In genomic region chr14:51094282-51094821, GRCh38 we compare ENCODE assay signal across 8 cellular contexts. TPM values are rescaled to one million over a fixed set of nuclear protein-coding genes. Genes with fewer than 3 reads are reported as not detected.
A peak's percentile ranks its signal among the peaks of the same experiment; 100 is the strongest.
DNase-seq lines count a peak whose midpoint lies in the region; ATAC-seq and TF ChIP-seq lines count a peak whose summit lies in the region.

No MANE protein-coding gene starts in this region.

- no peaks in the 10 kb centered on the region for H3K9me3 Mint-ChIP-seq in activated CD4-positive, alpha-beta memory T cell treated with anti-CD3 and anti-CD28 coated beads, Interleukin-2, amount 10 ng/mL, durations not matched to agents 7 days and 5 days

- no peak overlapping the region for H3K27ac ChIP-seq in fibroblast of lung (ENCODE audit: insufficient read depth, low read length)
- no peak overlapping the region for H3K27ac ChIP-seq in neutrophil

- TF ChIP-seq CTCF in BE2C (IDR thresholded peaks at IDR 0.05; ENCODE audit: low read depth, low read length): no peak
- no peak for TF ChIP-seq CTCF in fibroblast of lung (conservative IDR thresholded peaks at IDR 0.05 in 1 of 2, IDR thresholded peaks at IDR 0.05 in 1 of 2; ENCODE audit: low read depth in 1 of 2, low read length in 2 of 2)
- no peak for TF ChIP-seq CTCF in neutrophil (IDR thresholded peaks at IDR 0.05)

- peak overlapping the region; percentile 87 for H3K4me2 ChIP-seq in fibroblast of lung (ENCODE audit: extremely low read depth, insufficient read depth, low read length)

- H3K27me3 ChIP-seq in BE2C: no peaks in the 10 kb centered on the region
- H3K27me3 ChIP-seq in fibroblast of lung (ENCODE audit: control insufficient read depth, insufficient read depth, low read length): peaks cover 23% of the 10 kb centered on the region
- peaks cover 76% of the 10 kb centered on the region for H3K27me3 ChIP-seq in neutrophil

- CTCF ChIA-PET in activated CD4-positive, alpha-beta memory T cell treated with anti-CD3 and anti-CD28 coated beads, Interleukin-2, amount 10 ng/mL, durations not matched to agents 7 days and 5 days (lab: Charles Lee): interaction anchor here (1.4 kb wide), 3 partner anchors 10 to 682 kb away, joined by 3 to 5 read pairs (median 3); no protein-coding TSS in a partner anchor

- no peaks in the 10 kb centered on the region for H4K20me1 ChIP-seq in fibroblast of lung (ENCODE audit: control insufficient read depth, extremely low read depth, insufficient read depth, low read length)

- H3K79me2 ChIP-seq in fibroblast of lung (ENCODE audit: control insufficient read depth, insufficient read depth, low read length): no peaks in the 10 kb centered on the region

- peaks cover 5% of the 10 kb centered on the region; the same call in 1 of the 2 replicates for H3K4me1 ChIP-seq in BE2C
- H3K4me1 ChIP-seq in fibroblast of lung (ENCODE audit: control insufficient read depth, extremely low read depth, insufficient read depth, low read length): peaks cover 3% of the 10 kb centered on the region
- H3K4me1 ChIP-seq in neutrophil (ENCODE audit: control insufficient read depth in 1 of 2, insufficient read depth in 1 of 2, low read depth in 1 of 2, low read length in 1 of 2): peaks cover 26 to 30% of the 10 kb centered on the region in 2 experiments

- no peak overlapping the region for H2AFZ ChIP-seq in fibroblast of lung (ENCODE audit: low read length)

- H3K36me3 Mint-ChIP-seq in activated CD4-positive, alpha-beta memory T cell treated with anti-CD3 and anti-CD28 coated beads, Interleukin-2, amount 10 ng/mL, durations not matched to agents 7 days and 5 days (ENCODE audit: low read depth): no peaks in the 10 kb centered on the region

- POLR2A ChIA-PET in activated CD4-positive, alpha-beta memory T cell treated with anti-CD3 and anti-CD28 coated beads, Interleukin-2, amount 10 ng/mL, durations not matched to agents 7 days and 5 days (lab: Charles Lee): interaction anchor here (1.0 to 1.5 kb wide), 3 partner anchors 151 to 766 kb away, joined by 3 read pairs; partner anchors contain the start of gene GNG2

- DNase-seq in BE2C (peak; percentile 50), fibroblast of lung (ENCODE audit: low read depth in 2 of 2) (peak; percentile 3 to 7), activated gamma-delta T cell treated with Interleukin-2 at 50 U/mL for 16 hours (no peak), NOMO-1 treated with DMSO at 0.1 percent for 48 hours (lab: John Stamatoyannopoulos, UW; ENCODE audit: unreplicated experiment) (no peak)
- DNase-seq in activated CD4-positive, alpha-beta memory T cell treated with anti-CD3 and anti-CD28 coated beads, Interleukin-2, amount 10 ng/mL, durations not matched to agents 7 days and 5 days: peak; percentile 17

- no peaks in the 10 kb centered on the region for H3K9me3 ChIP-seq in BE2C
- no peaks in the 10 kb centered on the region for H3K9me3 ChIP-seq in fibroblast of lung (ENCODE audit: control insufficient read depth, insufficient read depth, low read depth, low read length)
- H3K9me3 ChIP-seq in neutrophil: no peaks in the 10 kb centered on the region

- no peak overlapping the region for H3K27ac Mint-ChIP-seq in activated CD4-positive, alpha-beta memory T cell treated with anti-CD3 and anti-CD28 coated beads, Interleukin-2, amount 10 ng/mL, durations not matched to agents 7 days and 5 days

- peak overlapping the region; percentile 89 for H3K4me3 Mint-ChIP-seq in activated CD4-positive, alpha-beta memory T cell treated with anti-CD3 and anti-CD28 coated beads, Interleukin-2, amount 10 ng/mL, durations not matched to agents 7 days and 5 days

- ATAC-seq in HG02852 (IDR thresholded peaks at IDR 0.05; ENCODE audit: unreplicated experiment) (peak; percentile 2), HG02759 (IDR thresholded peaks at IDR 0.05; ENCODE audit: unreplicated experiment) (no peak)

- H3K4me3 ChIP-seq in BE2C (ENCODE audit: low read depth, low read length) (peak overlapping the region; percentile 93), fibroblast of lung (replicated peaks in 1 of 4; ENCODE audit: control extremely low read depth in 1 of 4, insufficient read depth in 1 of 4, low read depth in 3 of 4, low read length in 4 of 4) (peak overlapping the region; percentile 44 to 64 (median 58)), neutrophil (ENCODE audit: low read depth in 1 of 2, low read length in 1 of 2) (peak overlapping the region; percentile 88 to 92)

- peaks cover 23% of the 10 kb centered on the region for H3K4me1 Mint-ChIP-seq in activated CD4-positive, alpha-beta memory T cell treated with anti-CD3 and anti-CD28 coated beads, Interleukin-2, amount 10 ng/mL, durations not matched to agents 7 days and 5 days

- H3K27me3 Mint-ChIP-seq in activated CD4-positive, alpha-beta memory T cell treated with anti-CD3 and anti-CD28 coated beads, Interleukin-2, amount 10 ng/mL, durations not matched to agents 7 days and 5 days: peaks cover 53% of the 10 kb centered on the region

- no peak overlapping the region for H3K9ac ChIP-seq in fibroblast of lung (ENCODE audit: insufficient read depth, low read length)

- H3K36me3 ChIP-seq in BE2C (no peaks in the 10 kb centered on the region), fibroblast of lung (ENCODE audit: control insufficient read depth, insufficient read depth, low read length) (no peaks in the 10 kb centered on the region), neutrophil (no peaks in the 10 kb centered on the region)

RNA-seq across cellular contexts. Expression of gene TRIM9, which starts 0.6 kb away (rescaled TPM):
- 23.3 TPM for polyA plus RNA-seq in BE2C (2012; ENCODE audit: insufficient read depth, insufficient read length, low read depth)
- under 1 TPM; 0.20 to 0.23 TPM for total RNA-seq in activated CD4-positive, alpha-beta memory T cell treated with anti-CD3 and anti-CD28 coated beads, Interleukin-2, amount 10 ng/mL, durations not matched to agents 7 days and 5 days
- total RNA-seq in fibroblast of lung: 0.50 and 0.51 TPM in 2 replicates
- 0.07 and 0.10 TPM in 2 replicates for polyA plus RNA-seq in fibroblast of lung
- polyA plus RNA-seq in fibroblast of lung (2012): 0.06 and 0.13 TPM in 2 replicates
- not detected in 2 replicates for polyA minus RNA-seq in fibroblast of lung (ENCODE audit: low replicate concordance)

Comparison
In these comparisons a context has a peak if more than half of its experiments do, and no peak if none do; other contexts are left out.
1. DNase-seq: peak in BE2C (single experiment), activated CD4-positive, alpha-beta memory T cell treated with anti-CD3 and anti-CD28 coated beads, Interleukin-2, amount 10 ng/mL, durations not matched to agents 7 days and 5 days (single experiment) and fibroblast of lung (2 of 2); none in activated gamma-delta T cell treated with Interleukin-2 at 50 U/mL for 16 hours (single experiment) and NOMO-1 treated with DMSO at 0.1 percent for 48 hours (single experiment).
2. Peak in every context shown above with its lines, with median percentiles within 50 percentile points of each other: H3K4me3 ChIP-seq.